Comparison of ENCODE assay signal across 18 cellular contexts in genomic region chr12:70485704-70486103, GRCh38.
A peak's percentile ranks its signal among the peaks of the same experiment; 100 is the strongest.
DNase-seq lines count a peak whose midpoint lies in the region; ATAC-seq and TF ChIP-seq lines count a peak whose summit lies in the region.
"Had no signal": no experiment of that assay in that cellular context is flagged by ENCODE, and none has a peak within 500 bp of the region (broad histone marks: within the 10 kb centered on the region; RNA-seq: fewer than 3 reads in every experiment).

No MANE protein-coding gene starts in this region.

- no peak overlapping the region for H3K27ac ChIP-seq in OCI-LY7 (ENCODE audit: low read depth, low read length, poor library complexity, severe bottlenecking)
- no peak overlapping the region for H3K27ac ChIP-seq in lower lobe of right lung
- H3K27ac ChIP-seq in stomach: no peak overlapping the region
- H3K27ac ChIP-seq: HL-60 had no signal

- H3K9me3 ChIP-seq in OCI-LY7 (ENCODE audit: low read length) (peaks cover 25% of the 10 kb centered on the region; the same call in 1 of the 2 replicates), lower lobe of right lung (no peaks in the 10 kb centered on the region), stomach (no peaks in the 10 kb centered on the region)
- H3K9me3 ChIP-seq: BE2C had no signal

- CTCF ChIA-PET in OCI-LY7 (lab: Charles Lee; ENCODE audit: unreplicated experiment): interaction anchor here (1.7 kb wide), 1 partner anchor 607 kb away, joined by 3 read pairs; no protein-coding TSS in a partner anchor

- no peak overlapping the region for H3K4me2 ChIP-seq in OCI-LY7 (ENCODE audit: low read length)
- H3K4me2 ChIP-seq: GM23338 had no signal

- BruUV-seq in OCI-LY7 (replicated peaks; lab: Mats Ljungman, UMichigan): no TSS peak

- peak; percentile 37 to 72 for ATAC-seq in lower lobe of right lung
- ATAC-seq: GM23338 had no signal

- POLR2A ChIA-PET in OCI-LY7 (lab: Charles Lee): interaction anchor here (1.2 to 2.0 kb wide), 2 partner anchors 124 to 745 kb away, joined by 5 to 7 read pairs; no protein-coding TSS in a partner anchor

- H3K27me3 ChIP-seq in lower lobe of right lung (ENCODE audit: low read depth) (no peaks in the 10 kb centered on the region), stomach (no peaks in the 10 kb centered on the region)
- H3K27me3 ChIP-seq: BE2C had no signal

- H3K9me2 ChIP-seq in OCI-LY7 (ENCODE audit: insufficient read depth, low read length): no peaks in the 10 kb centered on the region

- H4K20me1 ChIP-seq in OCI-LY7 (ENCODE audit: insufficient read depth, low read length): no peaks in the 10 kb centered on the region

- 39 to 56% (median 43%) methylated on average over 3 of the region's 3 CpGs for WGBS in stomach, 5 donors

- no peak for TF ChIP-seq POLR2A in stomach (IDR thresholded peaks at IDR 0.05)

- peaks cover 6% of the 10 kb centered on the region; the same call in 1 of the 2 replicates for H3K36me3 ChIP-seq in OCI-LY7 (ENCODE audit: insufficient read depth, low read length)
- no peaks in the 10 kb centered on the region for H3K36me3 ChIP-seq in lower lobe of right lung
- H3K36me3 ChIP-seq in stomach: no peaks in the 10 kb centered on the region
- H3K36me3 ChIP-seq: BE2C had no signal

- TF ChIP-seq EP300 in stomach (IDR thresholded peaks at IDR 0.05): no peak

- H3K4me3 ChIP-seq in OCI-LY7 (ENCODE audit: low read depth, low read length, poor library complexity, severe bottlenecking) (no peak overlapping the region), lower lobe of right lung (no peak overlapping the region), stomach (no peak overlapping the region)
- H3K4me3 ChIP-seq: GM23338 had no signal

- no peaks in the 10 kb centered on the region for H3K79me2 ChIP-seq in OCI-LY7 (ENCODE audit: insufficient read depth, low read depth, low read length)

- H2AFZ ChIP-seq in OCI-LY7 (ENCODE audit: low read length): peak overlapping the region; percentile 47; the same call in 1 of the 2 replicates
- H2AFZ ChIP-seq: GM23338 had no signal

- DNase-seq in OCI-LY7 (ENCODE audit: low spot score) (no peak), lower lobe of right lung (no peak), stomach (peak; percentile 27), NCI-H345 (lab: John Stamatoyannopoulos, UW) (no peak), NCI-H1436 (lab: John Stamatoyannopoulos, UW) (no peak)
- no peak for DNase-seq in stimulated activated CD8-positive, alpha-beta memory T cell treated with anti-CD3 and anti-CD28 coated beads, Interleukin-4, amount 100 ng/mL, for 48 hours
- DNase-seq: ACHN; BE2C; C1 segment of cervical spinal cord; CD4-positive, CD25-positive, alpha-beta regulatory T cell; CD8-positive, alpha-beta memory T cell; COR-L47; DMS 273 treated with DMSO at 0.1 percent for 48 hours; DMS53; DND-41; HCEC 1CT had no signal

- TF ChIP-seq CTCF in OCI-LY7 (conservative IDR thresholded peaks at IDR 0.05; ENCODE audit: low read length) (no peak), lower lobe of right lung (IDR thresholded peaks at IDR 0.05) (no peak), stomach (IDR thresholded peaks at IDR 0.05) (no peak)

- intact Hi-C loops in OCI-LY7 (cut with micrococcal nuclease; ENCODE audit: unreplicated experiment) (loop anchor here (10.0 kb wide), 2 partner anchors 241 to 271 kb away; partner anchors contain the start of gene CNOT2), lower lobe of right lung (cut with DNase I) (no loop called here), stomach (cut with DNase I; ENCODE audit: low total_unique reads) (no loop called here)

- peaks cover 44% of the 10 kb centered on the region for H3K4me1 ChIP-seq in OCI-LY7 (ENCODE audit: insufficient read depth, low read length, poor library complexity, severe bottlenecking)
- H3K4me1 ChIP-seq in lower lobe of right lung: peaks cover 7% of the 10 kb centered on the region
- peaks cover 9 to 19% (median 13%) of the 10 kb centered on the region in 4 donors for H3K4me1 ChIP-seq in stomach
- H3K4me1 ChIP-seq: BE2C had no signal
